8 cellular contexts compared by ENCODE assay signal in the genomic region with DNA sequence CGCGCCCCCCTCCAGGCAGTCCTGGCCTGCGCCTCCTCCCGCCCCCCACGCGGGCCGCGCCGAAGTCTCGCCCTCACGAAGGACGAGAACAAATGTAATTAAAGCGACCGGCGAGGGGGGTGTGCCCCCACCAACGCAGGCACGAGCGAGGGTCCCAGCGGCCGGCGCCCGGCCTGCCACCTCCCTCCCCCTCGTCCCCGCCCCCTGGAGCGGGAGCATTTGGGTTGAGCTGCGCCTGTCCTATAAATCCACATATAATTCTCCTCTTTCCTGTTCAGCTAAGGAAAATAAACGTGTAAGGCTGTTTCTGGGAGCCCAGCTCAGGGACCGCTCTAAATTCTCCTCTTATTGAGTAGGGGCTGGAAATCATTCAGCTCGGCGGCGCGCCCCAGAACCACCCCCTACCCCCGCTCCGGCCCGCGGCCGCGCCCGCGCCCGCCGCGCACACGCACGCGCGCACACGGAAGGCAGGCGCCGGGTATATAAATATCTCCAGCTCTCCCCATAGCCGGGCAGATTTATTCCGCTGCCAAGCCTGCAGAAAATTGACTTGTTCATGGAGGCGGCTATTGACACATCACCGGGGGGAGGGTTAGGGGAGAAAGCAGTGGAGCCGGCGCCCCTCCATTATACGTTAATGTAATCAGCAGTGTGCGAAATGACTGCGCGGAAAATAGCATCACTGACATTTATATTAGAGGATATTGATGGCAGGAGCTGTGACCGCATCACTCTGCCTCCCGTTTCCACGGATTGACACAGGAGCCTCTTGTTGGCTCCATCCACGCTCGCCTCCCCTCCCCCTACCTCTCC.
DNase-seq lines count a peak whose midpoint lies in the region; ATAC-seq and TF ChIP-seq lines count a peak whose summit lies in the region.

No MANE protein-coding gene starts in this region.

- H3K36me3 ChIP-seq in ES-I3 (ENCODE audit: insufficient read depth, low read length) (no peaks in the 10 kb centered on the region), lower lobe of right lung (no peaks in the 10 kb centered on the region), thyroid gland (no peaks in the 10 kb centered on the region)

- intact Hi-C loops in lower lobe of right lung (cut with DNase I) (no loop called here), thyroid gland (cut with DNase I) (no loop called here)

- DNase-seq in NCI-H2227 (lab: John Stamatoyannopoulos, UW; ENCODE audit: unreplicated experiment) = peak; percentile 87
- DNase-seq in choroid plexus epithelial cell (ENCODE audit: low read depth) = peak; percentile 8
- DNase-seq in lower lobe of right lung = no peak
- peak; percentile 6 to 14 for DNase-seq in thyroid gland
- no peak for DNase-seq in stimulated activated CD4-positive, alpha-beta T cell treated with anti-CD3 and anti-CD28 coated beads, Interleukin-4, amount 100 ng/mL, for 4 hours

- peak overlapping the region; percentile 51 for H3K4me3 ChIP-seq in choroid plexus epithelial cell (ENCODE audit: low read depth, low read length)
- peak overlapping the region; percentile 54 for H3K4me3 ChIP-seq in lower lobe of right lung
- H3K4me3 ChIP-seq in thyroid gland (replicated peaks in 1 of 3) = peak overlapping the region; percentile 2 to 53 (median 46)

- H3K27me3 ChIP-seq in lower lobe of right lung (ENCODE audit: low read depth) (peaks cover 83% of the 10 kb centered on the region), thyroid gland (peaks cover 5% of the 10 kb centered on the region)

- no peak for TF ChIP-seq CTCF in choroid plexus epithelial cell (conservative IDR thresholded peaks at IDR 0.05; ENCODE audit: low read depth, low read length)
- no peak for TF ChIP-seq CTCF in lower lobe of right lung (IDR thresholded peaks at IDR 0.05)
- TF ChIP-seq CTCF in thyroid gland (IDR thresholded peaks at IDR 0.05) = no peak

- no peak overlapping the region for H3K27ac ChIP-seq in lower lobe of right lung
- no peak overlapping the region for H3K27ac ChIP-seq in thyroid gland

- no peak for TF ChIP-seq POLR2A in thyroid gland (IDR thresholded peaks at IDR 0.05)

- ATAC-seq in lower lobe of right lung = peak in 1 of 2 donors; percentile 30
- ATAC-seq in HG02763 (IDR thresholded peaks at IDR 0.05; ENCODE audit: unreplicated experiment) = no peak
- no peak for ATAC-seq in HG02571 (IDR thresholded peaks at IDR 0.05; ENCODE audit: unreplicated experiment)

- 1 to 2% methylated on average over 59 to 60 of the region's 65 CpGs for WGBS in thyroid gland, 2 donors

- peak overlapping the region; percentile 58; the same call in 1 of the 2 replicates for H3K9ac ChIP-seq in ES-I3 (ENCODE audit: low read depth, low read length)

- H3K4me1 ChIP-seq in ES-I3 (ENCODE audit: insufficient read depth, low read length) (peaks cover 15% of the 10 kb centered on the region), lower lobe of right lung (peaks cover 21% of the 10 kb centered on the region), thyroid gland (peaks cover 6 to 18% of the 10 kb centered on the region in 2 donors)

- H3K9me3 ChIP-seq in ES-I3 (ENCODE audit: control insufficient read depth, insufficient read depth, low read length) (no peaks in the 10 kb centered on the region), lower lobe of right lung (no peaks in the 10 kb centered on the region), thyroid gland (no peaks in the 10 kb centered on the region)

Comparison
In these comparisons a context has a peak if more than half of its experiments do, and no peak if none do; other contexts are left out.
1. DNase-seq: peak in NCI-H2227 (single experiment), choroid plexus epithelial cell (single experiment) and thyroid gland (2 of 2); none in lower lobe of right lung (single experiment) and stimulated activated CD4-positive, alpha-beta T cell treated with anti-CD3 and anti-CD28 coated beads, Interleukin-4, amount 100 ng/mL, for 4 hours (0 of 2).
2. Peak in every context shown above with its lines, with median percentiles within 50 percentile points of each other: H3K4me3 ChIP-seq.